ENCODE assay signal across 20 cellular contexts in genomic region chr13:112974125-112974524, GRCh38. TPM values are rescaled to one million over a fixed set of nuclear protein-coding genes. Genes with fewer than 3 reads are reported as not detected.
"Had no signal": no experiment of that assay in that cellular context is flagged by ENCODE, and none has a peak within 500 bp of the region (broad histone marks: within the 10 kb centered on the region; RNA-seq: fewer than 3 reads in every experiment).

No MANE protein-coding gene starts in this region.

- H3K9me3 Mint-ChIP-seq: T-helper 1 cell treated with Interleukin-12 subunit alpha and Interleukin-12 subunit beta and Interleukin-4 antibody, amounts not matched to agents 30 μg/mL and 1 μg/mL, for 36 hours had no signal

- ATAC-seq: activated CD8-positive, alpha-beta T cell treated with anti-CD3 and anti-CD28 coated beads, Interleukin-2, amount 10 ng/mL, durations not matched to agents 7 days and 5 days; WTC11 had no signal

- DNase-seq: activated CD4-positive, alpha-beta T cell treated with anti-CD3 and anti-CD28 coated beads for 48 hours; activated CD4-positive, alpha-beta T cell treated with anti-CD3 and anti-CD28 coated beads, Interleukin-2, amount 50 U/mL, for 4 hours; activated CD4-positive, CD25-positive, alpha-beta regulatory T cell treated with anti-CD3 and anti-CD28 coated beads, Interleukin-2, amount 50 U/mL, for 72 hours; activated CD8-positive, alpha-beta memory T cell treated with anti-CD3 and anti-CD28 coated beads, Interleukin-2, amount 50 U/mL, for 48 hours; activated CD8-positive, alpha-beta T cell treated with anti-CD3 and anti-CD28 coated beads, Interleukin-2, amount 10 ng/mL, durations not matched to agents 7 days and 5 days; activated naive CD4-positive, alpha-beta T cell treated with anti-CD3 and anti-CD28 coated beads, Interleukin-2, amount 50 U/mL, for 16 hours; activated naive CD8-positive, alpha-beta T cell treated with anti-CD3 and anti-CD28 coated beads, Interleukin-2, amount 10 ng/mL, durations not matched to agents 7 days and 5 days; activated T-cell treated with anti-CD3 and anti-CD28 coated beads, Interleukin-2, amount 50 U/mL, for 1 hour; adrenal gland; KG1; NCI-H1048; NCI-H1930; NCI-H2171; NCI-H2227 treated with DMSO at 0.1 percent for 48 hours; NCI-H446 treated with DMSO at 0.1 percent for 48 hours; NCI-H774; SHP77 treated with DMSO at 0.1 percent for 48 hours had no signal

- H3K9me3 ChIP-seq: adrenal gland had no signal

- H3K27ac Mint-ChIP-seq: activated CD8-positive, alpha-beta T cell treated with anti-CD3 and anti-CD28 coated beads, Interleukin-2, amount 10 ng/mL, durations not matched to agents 7 days and 5 days; activated naive CD8-positive, alpha-beta T cell treated with anti-CD3 and anti-CD28 coated beads, Interleukin-2, amount 10 ng/mL, durations not matched to agents 7 days and 5 days; T-helper 1 cell treated with Interleukin-12 subunit alpha and Interleukin-12 subunit beta and Interleukin-4 antibody, amounts not matched to agents 30 μg/mL and 1 μg/mL, for 36 hours; WTC11 had no signal

- H3K36me3 Mint-ChIP-seq: activated naive CD8-positive, alpha-beta T cell treated with anti-CD3 and anti-CD28 coated beads, Interleukin-2, amount 10 ng/mL, durations not matched to agents 7 days and 5 days; WTC11 had no signal

- H3K36me3 ChIP-seq: adrenal gland had no signal

- H3K27ac ChIP-seq: adrenal gland had no signal

- H3K4me3 Mint-ChIP-seq: activated CD8-positive, alpha-beta T cell treated with anti-CD3 and anti-CD28 coated beads, Interleukin-2, amount 10 ng/mL, durations not matched to agents 7 days and 5 days; activated naive CD8-positive, alpha-beta T cell treated with anti-CD3 and anti-CD28 coated beads, Interleukin-2, amount 10 ng/mL, durations not matched to agents 7 days and 5 days; T-helper 1 cell treated with Interleukin-12 subunit alpha and Interleukin-12 subunit beta and Interleukin-4 antibody, amounts not matched to agents 30 μg/mL and 1 μg/mL, for 36 hours; WTC11 had no signal

- H3K4me3 ChIP-seq: adrenal gland had no signal

RNA-seq across cellular contexts. Expression of gene MCF2L, which starts 5.1 kb away (rescaled TPM):
- total RNA-seq: M059J had no signal
